ENCODE assay signal across 16 cellular contexts in the genomic region with DNA sequence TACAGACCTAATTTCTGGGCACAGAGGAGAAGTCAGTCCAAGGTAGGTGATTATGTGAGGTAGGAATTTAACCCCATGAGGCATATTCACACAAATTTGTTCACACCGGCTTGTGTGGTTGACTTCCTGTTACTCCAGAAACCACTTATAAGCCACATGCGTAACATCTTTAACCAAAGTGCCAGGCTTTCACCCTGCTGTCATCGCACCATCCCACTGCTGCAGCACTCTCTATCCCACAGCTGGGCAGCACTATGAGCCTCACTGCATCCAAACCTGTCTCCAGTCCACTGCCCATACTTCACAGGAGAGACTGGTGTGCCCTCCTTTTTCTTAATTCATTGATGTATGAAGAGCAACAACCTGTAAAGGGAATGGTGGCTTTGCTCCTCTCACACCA.
DNase-seq lines count a peak whose midpoint lies in the region; ATAC-seq and TF ChIP-seq lines count a peak whose summit lies in the region.
"Had no signal": no experiment of that assay in that cellular context is flagged by ENCODE, and none has a peak within 500 bp of the region (broad histone marks: within the 10 kb centered on the region; RNA-seq: fewer than 3 reads in every experiment).

No MANE protein-coding gene starts in this region.

- in situ Hi-C loops in gastrocnemius medialis (cut with MboI; ENCODE audit: low sequenced_read_pairs in 4 of 4) = no loop called here

- H3K4me1 ChIP-seq in gastrocnemius medialis = no peaks in the 10 kb centered on the region
- H3K4me1 ChIP-seq: BE2C, HAP-1 had no signal

- ATAC-seq in natural killer cell treated with Interleukin-12 subunit alpha and Interleukin-12 subunit beta and Interleukin-15 and Interleukin-18, amount 100 ng/mL, for 72 hours = peak; percentile 48 to 59
- ATAC-seq in natural killer cell (no peak), gastrocnemius medialis (no peak), HG02884 (IDR thresholded peaks at IDR 0.05; ENCODE audit: unreplicated experiment) (no peak)
- ATAC-seq: CD8-positive, alpha-beta T cell; GM12878; K562 had no signal

- no peaks in the 10 kb centered on the region for H3K27me3 Mint-ChIP-seq in natural killer cell treated with Interleukin-12 subunit alpha and Interleukin-12 subunit beta and Interleukin-15 and Interleukin-18, amount 100 ng/mL, for 72 hours
- H3K27me3 Mint-ChIP-seq in natural killer cell (ENCODE audit: low read depth in 2 of 2) = no peaks in the 10 kb centered on the region

- no peaks in the 10 kb centered on the region for H3K27me3 ChIP-seq in gastrocnemius medialis

- H3K36me3 Mint-ChIP-seq in natural killer cell treated with Interleukin-12 subunit alpha and Interleukin-12 subunit beta and Interleukin-15 and Interleukin-18, amount 100 ng/mL, for 72 hours = no peaks in the 10 kb centered on the region
- no peaks in the 10 kb centered on the region for H3K36me3 Mint-ChIP-seq in natural killer cell
- H3K36me3 Mint-ChIP-seq: CD8-positive, alpha-beta T cell had no signal

- H3K4me3 ChIP-seq in Jurkat, Clone E6-1 (ENCODE audit: low read length) = no peak overlapping the region
- H3K4me3 ChIP-seq in gastrocnemius medialis = no peak overlapping the region
- H3K4me3 ChIP-seq: GM12878, HAP-1, K562 had no signal

- no peaks in the 10 kb centered on the region for H3K9me3 ChIP-seq in gastrocnemius medialis
- H3K9me3 ChIP-seq: BE2C, HAP-1 had no signal

- peaks cover 0 to 4% of the 10 kb centered on the region in 2 donors for H3K4me1 Mint-ChIP-seq in natural killer cell treated with Interleukin-12 subunit alpha and Interleukin-12 subunit beta and Interleukin-15 and Interleukin-18, amount 100 ng/mL, for 72 hours (ENCODE audit: low read depth in 2 of 2)
- no peaks in the 10 kb centered on the region for H3K4me1 Mint-ChIP-seq in natural killer cell

- H3K9me3 Mint-ChIP-seq in natural killer cell treated with Interleukin-12 subunit alpha and Interleukin-12 subunit beta and Interleukin-15 and Interleukin-18, amount 100 ng/mL, for 72 hours = peaks cover 5% of the 10 kb centered on the region
- no peaks in the 10 kb centered on the region for H3K9me3 Mint-ChIP-seq in natural killer cell
- H3K9me3 Mint-ChIP-seq: CD8-positive, alpha-beta T cell had no signal

- H3K36me3 ChIP-seq in gastrocnemius medialis = no peaks in the 10 kb centered on the region
- H3K36me3 ChIP-seq: BE2C, HAP-1 had no signal

- no peak overlapping the region for H3K4me3 Mint-ChIP-seq in natural killer cell treated with Interleukin-12 subunit alpha and Interleukin-12 subunit beta and Interleukin-15 and Interleukin-18, amount 100 ng/mL, for 72 hours
- H3K4me3 Mint-ChIP-seq in natural killer cell = no peak overlapping the region
- H3K4me3 Mint-ChIP-seq: CD8-positive, alpha-beta T cell had no signal

- TF ChIP-seq CTCF in natural killer cell (IDR thresholded peaks at IDR 0.05) (no peak), gastrocnemius medialis (IDR thresholded peaks at IDR 0.05 in 4 of 5, conservative IDR thresholded peaks at IDR 0.05 in 1 of 5) (no peak)

- H3K27ac Mint-ChIP-seq in natural killer cell treated with Interleukin-12 subunit alpha and Interleukin-12 subunit beta and Interleukin-15 and Interleukin-18, amount 100 ng/mL, for 72 hours = no peak overlapping the region
- H3K27ac Mint-ChIP-seq in natural killer cell = no peak overlapping the region
- H3K27ac Mint-ChIP-seq: CD8-positive, alpha-beta T cell had no signal

- no peak for TF ChIP-seq POLR2A in gastrocnemius medialis (IDR thresholded peaks at IDR 0.05)

- no peak for DNase-seq in natural killer cell treated with Interleukin-12 subunit alpha and Interleukin-12 subunit beta and Interleukin-15 and Interleukin-18, amount 100 ng/mL, for 72 hours (ENCODE audit: low spot score)
- DNase-seq in natural killer cell (no peak), gastrocnemius medialis (no peak), NCI-H1105 (lab: John Stamatoyannopoulos, UW) (no peak)
- peak; percentile 34 for DNase-seq in Jurkat, Clone E6-1 (ENCODE audit: low read depth, low spot score)
- DNase-seq: ACHN; BE2C; Calu3; CD8-positive, alpha-beta T cell; DMS79 treated with DMSO at 0.1 percent for 48 hours; EL had no signal

- H3K27ac ChIP-seq in gastrocnemius medialis = peak overlapping the region in 3 of 4 donors; percentile 5 to 56 (median 15)
- H3K27ac ChIP-seq: HL-60 had no signal

- intact Hi-C loops in natural killer cell (cut with micrococcal nuclease) (no loop called here), gastrocnemius medialis (cut with DNase I; ENCODE audit: low total_unique reads) (no loop called here)

Comparison
In these comparisons a context has a peak if more than half of its experiments do, and no peak if none do; other contexts are left out.
1. ATAC-seq: peak in natural killer cell treated with Interleukin-12 subunit alpha and Interleukin-12 subunit beta and Interleukin-15 and Interleukin-18, amount 100 ng/mL, for 72 hours (2 of 2); none in natural killer cell (0 of 3), gastrocnemius medialis (0 of 2) and HG02884 (single experiment).